Comparison of ENCODE assay signal across 14 cellular contexts in the genomic region with DNA sequence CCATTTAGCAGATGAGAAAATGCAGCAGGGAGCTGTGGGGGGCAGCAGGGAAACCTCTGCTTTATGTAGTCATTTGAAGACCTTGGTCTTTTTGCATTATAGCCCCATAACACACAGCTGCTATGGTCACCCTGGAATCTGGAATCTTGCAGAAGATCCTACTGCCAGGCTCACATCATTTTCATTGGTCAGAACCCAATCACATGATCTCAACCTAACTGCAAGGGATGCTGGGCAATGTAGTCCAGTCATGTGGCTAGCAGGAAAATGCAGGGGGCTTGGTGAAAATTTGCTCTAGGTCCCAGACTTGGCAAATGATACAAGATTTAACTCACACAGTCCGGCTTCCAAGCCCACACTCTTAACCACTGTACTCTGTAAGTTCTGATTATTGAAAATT.
DNase-seq lines count a peak whose midpoint lies in the region; ATAC-seq and TF ChIP-seq lines count a peak whose summit lies in the region.
"Had no signal": no experiment of that assay in that cellular context is flagged by ENCODE, and none has a peak within 500 bp of the region (broad histone marks: within the 10 kb centered on the region; RNA-seq: fewer than 3 reads in every experiment).

No MANE protein-coding gene starts in this region.

- H3K4me3 ChIP-seq in adipocyte (ENCODE audit: low read length) = no peak overlapping the region
- H3K4me3 ChIP-seq in tibial nerve = no peak overlapping the region
- H3K4me3 ChIP-seq: esophagus squamous epithelium, upper lobe of right lung had no signal

- H3K27me3 ChIP-seq in adipocyte (replicated peaks; ENCODE audit: control insufficient read depth, insufficient read depth, low read length) (no peaks in the 10 kb centered on the region), tibial nerve (no peaks in the 10 kb centered on the region)
- H3K27me3 ChIP-seq: esophagus squamous epithelium, upper lobe of right lung had no signal

- no peaks in the 10 kb centered on the region for H3K4me1 ChIP-seq in adipocyte (ENCODE audit: control insufficient read depth, insufficient read depth, low read length)
- no peaks in the 10 kb centered on the region for H3K4me1 ChIP-seq in tibial nerve
- H3K4me1 ChIP-seq: esophagus squamous epithelium, upper lobe of right lung had no signal

- no peaks in the 10 kb centered on the region for H3K9me3 ChIP-seq in adipocyte (ENCODE audit: control insufficient read depth, low read length)
- peaks cover 0 to 17% (median 0%) of the 10 kb centered on the region in 4 donors for H3K9me3 ChIP-seq in tibial nerve
- H3K9me3 ChIP-seq: esophagus squamous epithelium, upper lobe of right lung had no signal

- TF ChIP-seq POLR2A in tibial nerve (IDR thresholded peaks at IDR 0.05) = no peak

- ATAC-seq in HG03565 (IDR thresholded peaks at IDR 0.05; ENCODE audit: unreplicated experiment) = peak; percentile 49
- ATAC-seq in GM21529 (IDR thresholded peaks at IDR 0.05; ENCODE audit: unreplicated experiment) = no peak
- no peak for ATAC-seq in GM19397 (IDR thresholded peaks at IDR 0.05; ENCODE audit: unreplicated experiment)
- ATAC-seq: Right ventricle myocardium inferior, upper lobe of right lung had no signal

- DNase-seq in Ammon's horn (ENCODE audit: low spot score) (peak; percentile 48), adipocyte (ENCODE audit: low read depth) (peak; percentile 0), iris pigment epithelial cell (ENCODE audit: low read depth) (peak; percentile 20), tibial nerve (ENCODE audit: low spot score in 2 of 2) (no peak), T-helper 9 cell (no peak)
- DNase-seq: activated CD4-positive, alpha-beta T cell treated with anti-CD3 and anti-CD28 coated beads for 1 hour; esophagus squamous epithelium; NCI-H187 treated with DMSO at 0.1 percent for 48 hours; stimulated activated CD4-positive, alpha-beta T cell treated with anti-CD3 and anti-CD28 coated beads, Interleukin-12 subunit alpha, Interleukin-12 subunit beta, amount 100 ng/mL, for 4 hours; upper lobe of right lung had no signal

- no peaks in the 10 kb centered on the region for H3K36me3 ChIP-seq in adipocyte (ENCODE audit: control insufficient read depth, insufficient read depth, low read length, severe bottlenecking)
- H3K36me3 ChIP-seq in tibial nerve = no peaks in the 10 kb centered on the region
- H3K36me3 ChIP-seq: esophagus squamous epithelium, upper lobe of right lung had no signal

- WGBS in tibial nerve, 2 donors = 88 to 94% methylated on average over 1 of the region's 1 CpG

- TF ChIP-seq EP300 in tibial nerve (IDR thresholded peaks at IDR 0.05) = no peak

- no peak overlapping the region for H3K9ac ChIP-seq in adipocyte (ENCODE audit: low read length)

- no peak for TF ChIP-seq CTCF in tibial nerve (IDR thresholded peaks at IDR 0.05)

- no peak overlapping the region for H3K27ac ChIP-seq in tibial nerve
- H3K27ac ChIP-seq: esophagus squamous epithelium, upper lobe of right lung had no signal

Comparison
In these comparisons a context has a peak if more than half of its experiments do, and no peak if none do; other contexts are left out.
1. DNase-seq: peak in Ammon's horn (single experiment), adipocyte (single experiment) and iris pigment epithelial cell (single experiment); none in tibial nerve (0 of 2) and T-helper 9 cell (single experiment).